ENCODE assay signal across 2 cellular contexts in the genomic region with DNA sequence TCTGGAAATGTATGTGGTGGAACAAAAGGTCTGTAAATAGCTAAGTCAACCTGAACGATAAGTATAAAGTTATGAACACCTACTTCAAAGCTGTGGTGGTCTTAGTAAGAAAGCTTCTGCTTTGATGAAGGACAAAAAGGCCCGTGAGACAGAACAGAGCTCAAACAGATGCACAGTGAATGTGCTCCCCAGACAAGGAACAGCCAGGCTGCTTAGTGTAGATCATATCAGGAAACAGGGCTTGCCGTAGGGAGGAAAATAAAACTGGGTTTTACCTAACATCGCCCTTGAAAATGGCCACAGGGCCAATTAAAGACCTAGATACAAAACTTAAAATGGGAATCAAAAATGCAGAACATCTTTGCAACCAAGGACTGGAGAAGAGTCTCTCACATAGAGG.
A peak's percentile ranks its signal among the peaks of the same experiment; 100 is the strongest.
TF ChIP-seq lines count a peak whose summit lies in the region.

No MANE protein-coding gene starts in this region.

TF ChIP-seq in HEK293T, 16 proteins besides CTCF, POLR2A, EP300 and RAD21:
- TF ChIP-seq, protein P1, sequence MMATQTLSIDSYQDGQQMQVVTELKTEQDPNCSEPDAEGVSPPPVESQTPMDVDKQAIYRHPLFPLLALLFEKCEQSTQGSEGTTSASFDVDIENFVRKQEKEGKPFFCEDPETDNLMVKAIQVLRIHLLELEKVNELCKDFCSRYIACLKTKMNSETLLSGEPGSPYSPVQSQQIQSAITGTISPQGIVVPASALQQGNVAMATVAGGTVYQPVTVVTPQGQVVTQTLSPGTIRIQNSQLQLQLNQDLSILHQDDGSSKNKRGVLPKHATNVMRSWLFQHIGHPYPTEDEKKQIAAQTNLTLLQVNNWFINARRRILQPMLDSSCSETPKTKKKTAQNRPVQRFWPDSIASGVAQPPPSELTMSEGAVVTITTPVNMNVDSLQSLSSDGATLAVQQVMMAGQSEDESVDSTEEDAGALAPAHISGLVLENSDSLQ (IDR thresholded peaks at IDR 0.05): no peak
- TF ChIP-seq FOXA1 (IDR thresholded peaks at IDR 0.05) (no peak), L3MBTL2 (conservative IDR thresholded peaks at IDR 0.05) (no peak), HDGF (IDR thresholded peaks at IDR 0.05; ENCODE audit: borderline replicate concordance) (no peak), NFRKB (IDR thresholded peaks at IDR 0.05) (no peak), ZNF384 (IDR thresholded peaks at IDR 0.05) (no peak), ELF4 (IDR thresholded peaks at IDR 0.05) (no peak), FOXK2 (IDR thresholded peaks at IDR 0.05) (no peak), BHLHE40 (IDR thresholded peaks at IDR 0.05; ENCODE audit: borderline replicate concordance) (no peak), ARNT (IDR thresholded peaks at IDR 0.05) (no peak), SUZ12 (IDR thresholded peaks at IDR 0.05) (no peak), LEF1 (IDR thresholded peaks at IDR 0.05; ENCODE audit: borderline replicate concordance) (no peak), SP1 (IDR thresholded peaks at IDR 0.05) (no peak), TARDBP (IDR thresholded peaks at IDR 0.05) (no peak), CTBP1 (IDR thresholded peaks at IDR 0.05; ENCODE audit: borderline replicate concordance) (no peak), FOXM1 (IDR thresholded peaks at IDR 0.05; ENCODE audit: borderline replicate concordance) (no peak)
TF ChIP-seq in HEK293T: peak in this region for 0.

TF ChIP-seq in K562, 482 proteins besides CTCF, POLR2A, EP300 and RAD21 (continued from another document):
- TF ChIP-seq TSHZ1 (CRISPR knock-in tag; IDR thresholded peaks at IDR 0.05) (no peak), RHOXF2B (CRISPR knock-in tag; conservative IDR thresholded peaks at IDR 0.05) (no peak), L3MBTL2 (IDR thresholded peaks at IDR 0.05) (peak; percentile 22; the same call in 1 of the 2 replicates), ZC3H11A (IDR thresholded peaks at IDR 0.05; ENCODE audit: low read depth, low read length) (no peak), PREB (CRISPR knock-in tag; IDR thresholded peaks at IDR 0.05) (0 out of 2 replicates have a peak, but pooled peaks have one; percentile 37), RFX1 (IDR thresholded peaks at IDR 0.05) (no peak), TBP (optimal IDR thresholded peaks at IDR 0.05; ENCODE audit: low read depth, low read length) (peak; percentile 59), CHCHD3 (CRISPR knock-in tag; IDR thresholded peaks at IDR 0.05) (no peak), ZNF589 (CRISPR knock-in tag; IDR thresholded peaks at IDR 0.05; ENCODE audit: low read depth) (no peak), FOXP1 (CRISPR knock-in tag; IDR thresholded peaks at IDR 0.05) (no peak), GATAD2B (IDR thresholded peaks at IDR 0.05; ENCODE audit: borderline replicate concordance) (no peak), ZNF644 (tag; IDR thresholded peaks at IDR 0.05; ENCODE audit: low read depth) (no peak), NFRKB (IDR thresholded peaks at IDR 0.05; ENCODE audit: low read depth) (0 out of 2 replicates have a peak, but pooled peaks have one; percentile 26)
- TF ChIP-seq, protein P2, sequence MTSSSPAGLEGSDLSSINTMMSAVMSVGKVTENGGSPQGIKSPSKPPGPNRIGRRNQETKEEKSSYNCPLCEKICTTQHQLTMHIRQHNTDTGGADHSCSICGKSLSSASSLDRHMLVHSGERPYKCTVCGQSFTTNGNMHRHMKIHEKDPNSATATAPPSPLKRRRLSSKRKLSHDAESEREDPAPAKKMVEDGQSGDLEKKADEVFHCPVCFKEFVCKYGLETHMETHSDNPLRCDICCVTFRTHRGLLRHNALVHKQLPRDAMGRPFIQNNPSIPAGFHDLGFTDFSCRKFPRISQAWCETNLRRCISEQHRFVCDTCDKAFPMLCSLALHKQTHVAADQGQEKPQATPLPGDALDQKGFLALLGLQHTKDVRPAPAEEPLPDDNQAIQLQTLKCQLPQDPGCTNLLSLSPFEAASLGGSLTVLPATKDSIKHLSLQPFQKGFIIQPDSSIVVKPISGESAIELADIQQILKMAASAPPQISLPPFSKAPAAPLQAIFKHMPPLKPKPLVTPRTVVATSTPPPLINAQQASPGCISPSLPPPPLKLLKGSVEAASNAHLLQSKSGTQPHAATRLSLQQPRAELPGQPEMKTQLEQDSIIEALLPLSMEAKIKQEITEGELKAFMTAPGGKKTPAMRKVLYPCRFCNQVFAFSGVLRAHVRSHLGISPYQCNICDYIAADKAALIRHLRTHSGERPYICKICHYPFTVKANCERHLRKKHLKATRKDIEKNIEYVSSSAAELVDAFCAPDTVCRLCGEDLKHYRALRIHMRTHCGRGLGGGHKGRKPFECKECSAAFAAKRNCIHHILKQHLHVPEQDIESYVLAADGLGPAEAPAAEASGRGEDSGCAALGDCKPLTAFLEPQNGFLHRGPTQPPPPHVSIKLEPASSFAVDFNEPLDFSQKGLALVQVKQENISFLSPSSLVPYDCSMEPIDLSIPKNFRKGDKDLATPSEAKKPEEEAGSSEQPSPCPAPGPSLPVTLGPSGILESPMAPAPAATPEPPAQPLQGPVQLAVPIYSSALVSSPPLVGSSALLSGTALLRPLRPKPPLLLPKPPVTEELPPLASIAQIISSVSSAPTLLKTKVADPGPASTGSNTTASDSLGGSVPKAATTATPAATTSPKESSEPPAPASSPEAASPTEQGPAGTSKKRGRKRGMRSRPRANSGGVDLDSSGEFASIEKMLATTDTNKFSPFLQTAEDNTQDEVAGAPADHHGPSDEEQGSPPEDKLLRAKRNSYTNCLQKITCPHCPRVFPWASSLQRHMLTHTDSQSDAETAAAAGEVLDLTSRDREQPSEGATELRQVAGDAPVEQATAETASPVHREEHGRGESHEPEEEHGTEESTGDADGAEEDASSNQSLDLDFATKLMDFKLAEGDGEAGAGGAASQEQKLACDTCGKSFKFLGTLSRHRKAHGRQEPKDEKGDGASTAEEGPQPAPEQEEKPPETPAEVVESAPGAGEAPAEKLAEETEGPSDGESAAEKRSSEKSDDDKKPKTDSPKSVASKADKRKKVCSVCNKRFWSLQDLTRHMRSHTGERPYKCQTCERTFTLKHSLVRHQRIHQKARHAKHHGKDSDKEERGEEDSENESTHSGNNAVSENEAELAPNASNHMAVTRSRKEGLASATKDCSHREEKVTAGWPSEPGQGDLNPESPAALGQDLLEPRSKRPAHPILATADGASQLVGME (CRISPR knock-in tag; IDR thresholded peaks at IDR 0.05): no peak
